In genomic region chr17:44590072-44590462, GRCh38 we compare ENCODE assay signal across 1 cellular context.
TF ChIP-seq lines count a peak whose summit lies in the region.

No MANE protein-coding gene starts in this region.

TF ChIP-seq in HEK293, 187 proteins besides CTCF, POLR2A, EP300 and RAD21 (continued from another document):
- peak; percentile 72 for TF ChIP-seq ZSCAN4 (tag by site-specific recombination; IDR thresholded peaks at IDR 0.05)
